In the genomic region with DNA sequence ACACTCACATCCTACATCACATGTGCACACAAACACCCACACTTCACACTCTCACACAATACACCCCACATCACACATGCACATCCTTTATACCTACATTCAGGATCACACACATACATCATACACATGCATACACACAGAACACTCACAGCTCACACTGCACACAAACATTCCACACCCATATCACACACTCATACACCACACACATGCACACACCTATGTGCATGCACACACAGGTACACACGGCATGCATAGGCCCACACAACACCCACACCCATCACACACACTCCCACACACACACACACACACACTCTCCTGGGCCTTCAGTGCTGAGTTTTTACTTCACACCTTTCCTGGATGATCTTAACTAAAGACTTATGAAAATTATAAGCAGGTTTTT, we compare ENCODE assay signal across 30 cellular contexts.
"Had no signal": no experiment of that assay in that cellular context is flagged by ENCODE, and none has a peak within 500 bp of the region (broad histone marks: within the 10 kb centered on the region; RNA-seq: fewer than 3 reads in every experiment).

No MANE protein-coding gene starts in this region.

- H3K4me1 ChIP-seq: breast epithelium, esophagus squamous epithelium, heart right ventricle, left lung, lower lobe of right lung, pancreas, prostate gland, stomach, suprapubic skin, tibial nerve, vagina had no signal

- FAIRE-seq: pancreas had no signal

- H3K9me3 Mint-ChIP-seq: activated CD4-positive, alpha-beta memory T cell treated with anti-CD3 and anti-CD28 coated beads for 36 hours; activated naive CD4-positive, alpha-beta T cell treated with anti-CD3 and anti-CD28 coated beads, Interleukin-2, amount 50 U/mL, for 72 hours; activated T-helper 1 cell treated with anti-CD3 and anti-CD28 coated beads, Interleukin-12 subunit alpha, Interleukin-12 subunit beta, Interleukin-2, Interleukin-4 antibody, amounts not matched to agents 30 ng/mL and 10 ng/mL and 1 ng/mL, durations not matched to agents 14 hours and 24 hours and 36 hours; central memory CD8-positive, alpha-beta T cell; dendritic cell treated with granulocyte-macrophage colony-stimulating factor and Interleukin-4, amounts not matched to agents 40 ng/mL and 50 ng/mL, for 4 days; nephron; stimulated activated naive B cell treated with anti-CD40 and anti-IgM and Interleukin-4, amounts not matched to agents 10 μg/mL and 1 μg/mL and 100 μg/mL, for 72 hours; T-helper 2 cell treated with Interferon-gamma antibody and Interleukin-4, amounts not matched to agents 5 μg/mL and 100 μg/mL, for 36 hours had no signal

- ATAC-seq: activated naive CD4-positive, alpha-beta T cell treated with anti-CD3 and anti-CD28 coated beads, Interleukin-2, amount 50 U/mL, for 72 hours; heart right ventricle; left lung; lower lobe of right lung; mucosa of descending colon; pancreas; stimulated activated naive B cell treated with anti-CD40 and anti-IgM and Interleukin-4, amounts not matched to agents 10 μg/mL and 1 μg/mL and 100 μg/mL, for 72 hours had no signal

- H3K4me3 Mint-ChIP-seq: activated CD4-positive, alpha-beta memory T cell treated with anti-CD3 and anti-CD28 coated beads for 36 hours; activated T-helper 1 cell treated with anti-CD3 and anti-CD28 coated beads, Interleukin-12 subunit alpha, Interleukin-12 subunit beta, Interleukin-2, Interleukin-4 antibody, amounts not matched to agents 30 ng/mL and 10 ng/mL and 1 ng/mL, durations not matched to agents 14 hours and 24 hours and 36 hours; central memory CD8-positive, alpha-beta T cell; dendritic cell treated with granulocyte-macrophage colony-stimulating factor and Interleukin-4, amounts not matched to agents 40 ng/mL and 50 ng/mL, for 4 days; nephron; stimulated activated naive B cell treated with anti-CD40 and anti-IgM and Interleukin-4, amounts not matched to agents 10 μg/mL and 1 μg/mL and 100 μg/mL, for 72 hours; T-helper 2 cell treated with Interferon-gamma antibody and Interleukin-4, amounts not matched to agents 5 μg/mL and 100 μg/mL, for 36 hours had no signal

- H3K36me3 Mint-ChIP-seq: activated CD4-positive, alpha-beta memory T cell treated with anti-CD3 and anti-CD28 coated beads for 36 hours; activated naive CD4-positive, alpha-beta T cell treated with anti-CD3 and anti-CD28 coated beads, Interleukin-2, amount 50 U/mL, for 72 hours had no signal

- H3K4me1 Mint-ChIP-seq: central memory CD8-positive, alpha-beta T cell; nephron; stimulated activated naive B cell treated with anti-CD40 and anti-IgM and Interleukin-4, amounts not matched to agents 10 μg/mL and 1 μg/mL and 100 μg/mL, for 72 hours had no signal

- H3K27me3 Mint-ChIP-seq: activated CD4-positive, alpha-beta memory T cell treated with anti-CD3 and anti-CD28 coated beads for 36 hours; central memory CD8-positive, alpha-beta T cell; dendritic cell treated with granulocyte-macrophage colony-stimulating factor and Interleukin-4, amounts not matched to agents 40 ng/mL and 50 ng/mL, for 4 days; stimulated activated naive B cell treated with anti-CD40 and anti-IgM and Interleukin-4, amounts not matched to agents 10 μg/mL and 1 μg/mL and 100 μg/mL, for 72 hours had no signal

- H3K4me3 ChIP-seq: breast epithelium, esophagus squamous epithelium, heart right ventricle, left lung, lower lobe of right lung, mucosa of descending colon, pancreas, prostate gland, stomach, suprapubic skin, tibial nerve, vagina had no signal

- H3K27ac Mint-ChIP-seq: activated CD4-positive, alpha-beta memory T cell treated with anti-CD3 and anti-CD28 coated beads for 36 hours; activated naive CD4-positive, alpha-beta T cell treated with anti-CD3 and anti-CD28 coated beads, Interleukin-2, amount 50 U/mL, for 72 hours; activated T-helper 1 cell treated with anti-CD3 and anti-CD28 coated beads, Interleukin-12 subunit alpha, Interleukin-12 subunit beta, Interleukin-2, Interleukin-4 antibody, amounts not matched to agents 30 ng/mL and 10 ng/mL and 1 ng/mL, durations not matched to agents 14 hours and 24 hours and 36 hours; dendritic cell treated with granulocyte-macrophage colony-stimulating factor and Interleukin-4, amounts not matched to agents 40 ng/mL and 50 ng/mL, for 4 days; nephron; stimulated activated naive B cell treated with anti-CD40 and anti-IgM and Interleukin-4, amounts not matched to agents 10 μg/mL and 1 μg/mL and 100 μg/mL, for 72 hours; T-helper 2 cell treated with Interferon-gamma antibody and Interleukin-4, amounts not matched to agents 5 μg/mL and 100 μg/mL, for 36 hours had no signal

- H3K27ac ChIP-seq: breast epithelium, esophagus squamous epithelium, heart right ventricle, left lung, lower lobe of right lung, pancreas, prostate gland, stomach, suprapubic skin, tibial nerve, vagina had no signal

- DNase-seq: activated CD4-positive, alpha-beta T cell treated with anti-CD3 and anti-CD28 coated beads for 48 hours; activated CD8-positive, alpha-beta memory T cell treated with anti-CD3 and anti-CD28 coated beads, Interleukin-2, amount 50 U/mL, for 4 hours; activated naive CD4-positive, alpha-beta T cell; activated T-cell treated with anti-CD3 and anti-CD28 coated beads, Interleukin-2, amount 50 U/mL, for 1 hour; esophagus squamous epithelium; foreskin melanocyte; heart right ventricle; kidney glomerular epithelial cell; mesenchymal stem cell; retina; stimulated activated CD4-positive, alpha-beta T cell treated with anti-CD3 and anti-CD28 coated beads, Interleukin-15, amount 100 ng/mL, for 24 hours; stimulated activated CD4-positive, alpha-beta T cell treated with anti-CD3 and anti-CD28 coated beads, Interleukin-2, amount 100 ng/mL, for 24 hours; stimulated activated naive B cell treated with anti-CD40 and anti-IgM and Interleukin-4, amounts not matched to agents 10 μg/mL and 1 μg/mL and 100 μg/mL, for 72 hours; stomach had no signal

- H3K36me3 ChIP-seq: breast epithelium, esophagus squamous epithelium, left lung, lower lobe of right lung, pancreas, prostate gland, suprapubic skin, vagina had no signal

- H3K27me3 ChIP-seq: breast epithelium, esophagus squamous epithelium, heart right ventricle, left lung, pancreas, stomach, suprapubic skin, tibial nerve, vagina had no signal

- H3K9me3 ChIP-seq: esophagus squamous epithelium, heart right ventricle, left lung, lower lobe of right lung, mucosa of descending colon, pancreas, prostate gland, stomach, suprapubic skin, tibial nerve, vagina had no signal
